In genomic region chr17:143785-144281, GRCh38 we compare ENCODE assay signal across 8 cellular contexts. TPM values are rescaled to one million over a fixed set of nuclear protein-coding genes. Genes with fewer than 3 reads are reported as not detected.
A peak's percentile ranks its signal among the peaks of the same experiment; 100 is the strongest.
DNase-seq lines count a peak whose midpoint lies in the region; ATAC-seq, FAIRE-seq and TF ChIP-seq lines count a peak whose summit lies in the region.

No MANE protein-coding gene starts in this region.

- H3K9me3 ChIP-seq in gastroesophageal sphincter = no peaks in the 10 kb centered on the region
- H3K9me3 ChIP-seq in pancreas = no peaks in the 10 kb centered on the region
- no peaks in the 10 kb centered on the region for H3K9me3 ChIP-seq in thyroid gland

- H3K36me3 ChIP-seq in gastroesophageal sphincter = no peaks in the 10 kb centered on the region
- peaks cover 0 to 4% (median 0%) of the 10 kb centered on the region in 3 donors for H3K36me3 ChIP-seq in pancreas
- no peaks in the 10 kb centered on the region for H3K36me3 ChIP-seq in thyroid gland

- TF ChIP-seq POLR2A in gastroesophageal sphincter (IDR thresholded peaks at IDR 0.05) = no peak
- no peak for TF ChIP-seq POLR2A in thyroid gland (IDR thresholded peaks at IDR 0.05)

- no peak for FAIRE-seq in pancreas (lab: Jason Lieb, UNC)

- TF ChIP-seq CTCF in GM12864 (IDR thresholded peaks at IDR 0.05; ENCODE audit: low read depth, low read length, missing control alignments) = peak; percentile 82
- TF ChIP-seq CTCF in gastroesophageal sphincter (IDR thresholded peaks at IDR 0.05) = peak in 3 of 4 experiments; percentile 92 to 96 (median 95)
- TF ChIP-seq CTCF in pancreas (IDR thresholded peaks at IDR 0.05) = peak; percentile 94 to 98 (median 97)
- peak; percentile 56 to 95 (median 91) for TF ChIP-seq CTCF in thyroid gland (IDR thresholded peaks at IDR 0.05)

- ATAC-seq in gastroesophageal sphincter = peak; percentile 89
- peak; percentile 82 to 96 (median 94) for ATAC-seq in pancreas
- no peak for ATAC-seq in HG02763 (IDR thresholded peaks at IDR 0.05; ENCODE audit: unreplicated experiment)

- peak overlapping the region in 1 of 4 donors; percentile 32 for H3K27ac ChIP-seq in gastroesophageal sphincter
- no peak overlapping the region for H3K27ac ChIP-seq in pancreas
- H3K27ac ChIP-seq in thyroid gland = no peak overlapping the region

- intact Hi-C loops in pancreas (cut with DNase I) (no loop called here), thyroid gland (cut with DNase I) (no loop called here)

- H3K4me1 ChIP-seq in gastroesophageal sphincter (peaks cover 0 to 10% (median 2%) of the 10 kb centered on the region in 3 donors), pancreas (no peaks in the 10 kb centered on the region), thyroid gland (peaks cover 0 to 4% of the 10 kb centered on the region in 2 donors)

- H3K27me3 ChIP-seq in gastroesophageal sphincter (peaks cover 12% of the 10 kb centered on the region), pancreas (no peaks in the 10 kb centered on the region), thyroid gland (no peaks in the 10 kb centered on the region)

- H3K4me3 ChIP-seq in GM12864 (ENCODE audit: low read depth, low read length) (no peak overlapping the region), gastroesophageal sphincter (peak overlapping the region in 1 of 2 donors; percentile 14), pancreas (no peak overlapping the region), thyroid gland (replicated peaks in 1 of 3) (no peak overlapping the region)
- no peak overlapping the region for H3K4me3 ChIP-seq in Jurkat, Clone E6-1 (ENCODE audit: low read length)

- 2 to 9% methylated on average over 8 to 10 of the region's 44 CpGs for WGBS in gastroesophageal sphincter (ENCODE audit: low coverage in 1 of 2), 2 donors
- 1% methylated on average over 41 to 44 of the region's 44 CpGs for WGBS in pancreas, 2 donors
- WGBS in thyroid gland, 2 donors = 2 to 3% methylated on average over 19 to 23 of the region's 44 CpGs

- DNase-seq in GM12864 (ENCODE audit: low read depth) (no peak), SK-N-DZ (ENCODE audit: low spot score) (peak; percentile 81), pancreas (peak; percentile 75 to 98 (median 94)), thyroid gland (peak; percentile 77 to 81)
- peak; percentile 50 for DNase-seq in Jurkat, Clone E6-1 (ENCODE audit: low read depth, low spot score)
- DNase-seq in activated gamma-delta T cell treated with anti-CD3 and anti-CD28 coated beads, Interleukin-2, amount 50 U/mL, for 16 hours (ENCODE audit: low read depth) = peak; percentile 73

- TF ChIP-seq EP300 in gastroesophageal sphincter (IDR thresholded peaks at IDR 0.05) = no peak

RNA-seq across cellular contexts. Expression of gene SCGB1C2, which starts 6.5 kb away (rescaled TPM):
- polyA plus RNA-seq in Jurkat, Clone E6-1 (2012; ENCODE audit: insufficient read depth, insufficient read length) = not detected
- not detected in 2 replicates for polyA plus RNA-seq in SK-N-DZ (2014; cell fraction: cytosol; rRNA removed)
- polyA plus RNA-seq in SK-N-DZ (2014; cell fraction: nucleus; rRNA removed) = not detected in 2 replicates
- total RNA-seq in gastroesophageal sphincter (not detected), pancreas (under 1 TPM in 3 of 6 donors, not detected in 3; 0.38 to 0.55 (median 0.50) TPM), thyroid gland (not detected)
- polyA plus RNA-seq in pancreas = not detected

RNA-seq across cellular contexts. Expression of gene DOC2B, which starts 37.6 kb away (rescaled TPM):
- not detected for polyA plus RNA-seq in Jurkat, Clone E6-1 (2012; ENCODE audit: insufficient read depth, insufficient read length)
- polyA plus RNA-seq in SK-N-DZ (2014; cell fraction: cytosol; rRNA removed) = 11.6 and 13.7 TPM in 2 replicates
- 7.9 and 11.5 TPM in 2 replicates for polyA plus RNA-seq in SK-N-DZ (2014; cell fraction: nucleus; rRNA removed)
- total RNA-seq in gastroesophageal sphincter = 10 to 100 TPM in 3 of 4 donors, 1 to 10 TPM in 1; 4.4 to 11.5 (median 10.6) TPM
- 10 to 100 TPM in 4 of 6 donors, 1 to 10 TPM in 2; 4.9 to 25.1 (median 11.5) TPM for total RNA-seq in pancreas
- polyA plus RNA-seq in pancreas = 10 to 100 TPM in 1 of 2 donors, 1 to 10 TPM in 1; 4.3 to 12.1 TPM
- 1 to 10 TPM; 3.6 to 8.5 (median 6.7) TPM for total RNA-seq in thyroid gland
